ENCODE assay signal across 19 cellular contexts in genomic region chr4:79872738-79873137, GRCh38.
DNase-seq lines count a peak whose midpoint lies in the region; ATAC-seq and TF ChIP-seq lines count a peak whose summit lies in the region.
"Had no signal": no experiment of that assay in that cellular context is flagged by ENCODE, and none has a peak within 500 bp of the region (broad histone marks: within the 10 kb centered on the region; RNA-seq: fewer than 3 reads in every experiment).

No MANE protein-coding gene starts in this region.

- no peak overlapping the region for H3K4me2 ChIP-seq in PC-3 (ENCODE audit: low read length)
- H3K4me2 ChIP-seq: A549 had no signal

- no peaks in the 10 kb centered on the region for H3K9me2 ChIP-seq in PC-3 (replicated peaks; ENCODE audit: low read length)

- CTCF ChIA-PET in PC-3 (lab: Charles Lee) = no interaction called here

- H3K27ac ChIP-seq in PC-3 (ENCODE audit: low read length) = 0 out of 2 replicates have a peak overlapping the region, but pooled peaks have one; percentile 48
- H3K27ac ChIP-seq: A549, SK-N-MC had no signal

- peaks cover 4% of the 10 kb centered on the region; the same call in 1 of the 2 replicates for H3K4me1 ChIP-seq in PC-3 (ENCODE audit: insufficient read depth, low read length)
- H3K4me1 ChIP-seq: A549 had no signal

- H3K9me3 ChIP-seq in PC-3 (ENCODE audit: low read length) = no peaks in the 10 kb centered on the region
- H3K9me3 ChIP-seq: A549, MG63 had no signal

- intact Hi-C loops in PC-3 (cut with micrococcal nuclease) = no loop called here

- TF ChIP-seq CTCF in PC-3 (conservative IDR thresholded peaks at IDR 0.05; ENCODE audit: low read depth, low read length) = no peak
- no peak for TF ChIP-seq CTCF in fibroblast of mammary gland (conservative IDR thresholded peaks at IDR 0.05; ENCODE audit: control insufficient read depth, insufficient read depth, low read depth, low read length)

- no peaks in the 10 kb centered on the region for H3F3A ChIP-seq in PC-3 (ENCODE audit: low read length, unreplicated experiment)

- H3K36me3 ChIP-seq in PC-3 (ENCODE audit: low read depth, low read length) = no peaks in the 10 kb centered on the region
- H3K36me3 ChIP-seq: MG63 had no signal

- no peaks in the 10 kb centered on the region for H3K27me3 ChIP-seq in PC-3 (ENCODE audit: low read length)
- H3K27me3 ChIP-seq: MG63 had no signal

- DNase-seq in DMS 273 treated with DMSO at 0.1 percent for 48 hours (lab: John Stamatoyannopoulos, UW) (peak; percentile 16), NCI-H446 (lab: John Stamatoyannopoulos, UW) (peak; percentile 10 to 42), PC-3 (peak; percentile 53), fibroblast of mammary gland (ENCODE audit: low read depth) (peak; percentile 30), NCI-H345 treated with DMSO at 0.1 percent for 48 hours (lab: John Stamatoyannopoulos, UW; ENCODE audit: unreplicated experiment) (no peak), HCEC 1CT (no peak)
- DNase-seq: EL, GF-D8, Karpas-422, MG63, NCI-H1048, NCI-H1436, NCI-H2029, NCI-H774, RPMI8226, SHP77 treated with DMSO at 0.1 percent for 48 hours had no signal

- POLR2A ChIA-PET in PC-3 (lab: Charles Lee; ENCODE audit: unreplicated experiment) = no interaction called here

- H4K20me1 ChIP-seq in PC-3 (ENCODE audit: low read length) = no peaks in the 10 kb centered on the region

- BruUV-seq in PC-3 (replicated peaks; lab: Mats Ljungman, UMichigan) = no TSS peak

- H3K9ac ChIP-seq in PC-3 (ENCODE audit: low read length) = no peak overlapping the region

- ATAC-seq in PC-3 (peak; percentile 38; the same call in 1 of the 2 replicates), GM18517 (IDR thresholded peaks at IDR 0.05; ENCODE audit: unreplicated experiment) (no peak)
- ATAC-seq: A549 had no signal

- H2AFZ ChIP-seq in PC-3 (ENCODE audit: low read length) = no peak overlapping the region

- no peaks in the 10 kb centered on the region for H3K79me2 ChIP-seq in PC-3 (ENCODE audit: low read length)

- no peak overlapping the region for H3K4me3 ChIP-seq in PC-3 (ENCODE audit: low read length)
- H3K4me3 ChIP-seq in fibroblast of mammary gland (ENCODE audit: control insufficient read depth, low read depth, low read length) = no peak overlapping the region
- H3K4me3 ChIP-seq: A549, MG63, SK-N-MC had no signal

Comparison
In these comparisons a context has a peak if more than half of its experiments do, and no peak if none do; other contexts are left out.
1. DNase-seq: peak in DMS 273 treated with DMSO at 0.1 percent for 48 hours (single experiment), NCI-H446 (2 of 2), PC-3 (single experiment) and fibroblast of mammary gland (single experiment); none in NCI-H345 treated with DMSO at 0.1 percent for 48 hours (single experiment) and HCEC 1CT (single experiment).